8 cellular contexts compared by ENCODE assay signal in genomic region chr19:51417107-51417806, GRCh38. TPM values are rescaled to one million over a fixed set of nuclear protein-coding genes. Genes with fewer than 3 reads are reported as not detected.
DNase-seq lines count a peak whose midpoint lies in the region; ATAC-seq and TF ChIP-seq lines count a peak whose summit lies in the region.

Gene SIGLEC10 (minus strand): TSS chr19:51417642. CDS start chr19:51417581, 61 bp downstream.

- TF ChIP-seq CTCF in coronary artery (IDR thresholded peaks at IDR 0.05), result no peak

- H3K27ac ChIP-seq in coronary artery, result peak within 1 kb of the TSS in 1 of 2 donors; percentile 58

- peak; percentile 72 for ATAC-seq in GM19372 (IDR thresholded peaks at IDR 0.05; ENCODE audit: low read depth, unreplicated experiment)

- no peaks in the 10 kb centered on the region for H3K9me3 Mint-ChIP-seq in activated naive CD8-positive, alpha-beta T cell treated with anti-CD3 and anti-CD28 coated beads for 36 hours

- no peak within 1 kb of the TSS for H3K4me3 ChIP-seq in coronary artery

- H3K4me1 Mint-ChIP-seq in activated naive CD8-positive, alpha-beta T cell treated with anti-CD3 and anti-CD28 coated beads for 36 hours, result peaks cover 8% of the 10 kb centered on the region

- H3K27me3 Mint-ChIP-seq in activated naive CD8-positive, alpha-beta T cell treated with anti-CD3 and anti-CD28 coated beads for 36 hours, result peaks cover 38% of the 10 kb centered on the region

- in situ Hi-C loops in KBM-7 (cut with MboI; ENCODE audit: low pct_unique_long_range_greater_than_20kb, low sequenced_read_pairs), result no loop called here

- peak; percentile 92 for DNase-seq in CD1c-positive myeloid dendritic cell (ENCODE audit: extremely low spot score)
- peak; percentile 89 for DNase-seq in KBM-7
- peak; percentile 33 for DNase-seq in activated naive CD8-positive, alpha-beta T cell treated with anti-CD3 and anti-CD28 coated beads for 36 hours
- DNase-seq in stimulated activated CD4-positive, alpha-beta T cell treated with anti-CD3 and anti-CD28 coated beads, Interleukin-2, amount 100 ng/mL, for 48 hours, result peak; percentile 40 to 48
- DNase-seq in NCI-H187 treated with DMSO at 0.1 percent for 48 hours (lab: John Stamatoyannopoulos, UW), result no peak
- no peak for DNase-seq in coronary artery (ENCODE audit: low spot score)
- DNase-seq in kidney glomerular epithelial cell (lab: John Stamatoyannopoulos, UW), result no peak

- no peak within 1 kb of the TSS for H3K4me3 Mint-ChIP-seq in activated naive CD8-positive, alpha-beta T cell treated with anti-CD3 and anti-CD28 coated beads for 36 hours

- peak within 1 kb of the TSS; percentile 55 for H3K27ac Mint-ChIP-seq in activated naive CD8-positive, alpha-beta T cell treated with anti-CD3 and anti-CD28 coated beads for 36 hours

- H3K36me3 Mint-ChIP-seq in activated naive CD8-positive, alpha-beta T cell treated with anti-CD3 and anti-CD28 coated beads for 36 hours, result no peaks in the 10 kb centered on the region

RNA-seq across cellular contexts. Expression of gene SIGLEC10, which starts in this region (rescaled TPM):
- total RNA-seq in activated naive CD8-positive, alpha-beta T cell treated with anti-CD3 and anti-CD28 coated beads for 36 hours, result not detected

Comparison
In these comparisons a context has a peak if more than half of its experiments do, and no peak if none do; other contexts are left out.
1. Peak in DNase-seq in activated naive CD8-positive, alpha-beta T cell treated with anti-CD3 and anti-CD28 coated beads for 36 hours; RNA of the gene not detected or under 1 TPM.
2. DNase-seq: peak in CD1c-positive myeloid dendritic cell (single experiment), KBM-7 (single experiment) and stimulated activated CD4-positive, alpha-beta T cell treated with anti-CD3 and anti-CD28 coated beads, Interleukin-2, amount 100 ng/mL, for 48 hours (2 of 2); none in NCI-H187 treated with DMSO at 0.1 percent for 48 hours (single experiment), coronary artery (single experiment) and kidney glomerular epithelial cell (single experiment).